ENCODE assay signal across 14 cellular contexts in genomic region chr20:41509801-41510200, GRCh38.
A peak's percentile ranks its signal among the peaks of the same experiment; 100 is the strongest.
DNase-seq lines count a peak whose midpoint lies in the region; ATAC-seq and TF ChIP-seq lines count a peak whose summit lies in the region.
"Had no signal": no experiment of that assay in that cellular context is flagged by ENCODE, and none has a peak within 500 bp of the region (broad histone marks: within the 10 kb centered on the region; RNA-seq: fewer than 3 reads in every experiment).

No MANE protein-coding gene starts in this region.

- peak; percentile 8 for DNase-seq in EL
- DNase-seq in astrocyte of the hippocampus (ENCODE audit: low read depth, low spot score), result peak; percentile 18
- peak; percentile 31 to 49 for DNase-seq in heart right ventricle
- no peak for DNase-seq in superior temporal gyrus (ENCODE audit: extremely low spot score)
- DNase-seq in activated gamma-delta T cell (lab: John Stamatoyannopoulos, UW), result no peak
- DNase-seq in kidney tubule cell (ENCODE audit: low spot score), result no peak
- no peak for DNase-seq in NCI-H446 treated with DMSO at 0.1 percent for 48 hours (lab: John Stamatoyannopoulos, UW)
- DNase-seq: activated T-cell treated with anti-CD3 and anti-CD28 coated beads, Interleukin-2, amount 50 U/mL, for 24 hours; naive B cell; SHP77; stimulated activated CD4-positive, alpha-beta T cell treated with anti-CD3 and anti-CD28 coated beads, Interleukin-1b, Interleukin-23, amount 100 ng/mL, for 48 hours; WERI-Rb-1 had no signal

- H3K36me3 ChIP-seq in heart right ventricle, result peaks cover 0 to 42% (median 3%) of the 10 kb centered on the region in 9 donors
- H3K36me3 ChIP-seq in parathyroid adenoma (ENCODE audit: control insufficient read depth, insufficient read depth, low read length), result no peaks in the 10 kb centered on the region

- H3K9ac ChIP-seq in parathyroid adenoma, result no peak overlapping the region
- H3K9ac ChIP-seq: BLaER1 treated with 17β-estradiol and CSF1 and Interleukin-3, amounts not matched to agents 10 nM and 100 nM had no signal

- H3K79me2 ChIP-seq in parathyroid adenoma, result peaks cover 49% of the 10 kb centered on the region

- no peak overlapping the region for H3K4me2 ChIP-seq in parathyroid adenoma (ENCODE audit: low read length)
- H3K4me2 ChIP-seq: BLaER1 treated with 17β-estradiol and CSF1 and Interleukin-3, amounts not matched to agents 10 nM and 100 nM had no signal

- ATAC-seq in heart right ventricle, result peak; percentile 48 to 87 (median 76)

- H3K4me1 ChIP-seq in heart right ventricle (peaks cover 5 to 74% (median 49%) of the 10 kb centered on the region in 9 donors), parathyroid adenoma (peaks cover 18% of the 10 kb centered on the region)
- H3K4me1 ChIP-seq: BLaER1 treated with 17β-estradiol and CSF1 and Interleukin-3, amounts not matched to agents 10 nM and 100 nM had no signal

- WGBS in heart right ventricle, 2 donors, result 35 to 36% methylated on average over 4 of the region's 4 CpGs

- H3K9me3 ChIP-seq in heart right ventricle (peaks cover 0 to 7% (median 0%) of the 10 kb centered on the region in 11 donors), parathyroid adenoma (ENCODE audit: control insufficient read depth, low read length) (no peaks in the 10 kb centered on the region)

- no peak overlapping the region for H2AFZ ChIP-seq in parathyroid adenoma

- peak overlapping the region in 9 of 10 donors; percentile 2 to 73 (median 54) for H3K27ac ChIP-seq in heart right ventricle
- peak overlapping the region; percentile 20 for H3K27ac ChIP-seq in parathyroid adenoma
- H3K27ac ChIP-seq: BLaER1 treated with 17β-estradiol and CSF1 and Interleukin-3, amounts not matched to agents 10 nM and 100 nM; WERI-Rb-1 had no signal

- H3K27me3 ChIP-seq in heart right ventricle, result no peaks in the 10 kb centered on the region
- no peaks in the 10 kb centered on the region for H3K27me3 ChIP-seq in parathyroid adenoma (ENCODE audit: control insufficient read depth, insufficient read depth, low read length)
- H3K27me3 ChIP-seq: BLaER1 treated with 17β-estradiol and CSF1 and Interleukin-3, amounts not matched to agents 10 nM and 100 nM had no signal

- no peak for TF ChIP-seq CTCF in heart right ventricle (IDR thresholded peaks at IDR 0.05)
- TF ChIP-seq CTCF in parathyroid adenoma (IDR thresholded peaks at IDR 0.05), result no peak

- H3K4me3 ChIP-seq in heart right ventricle (no peak overlapping the region), parathyroid adenoma (ENCODE audit: low read depth, low read length) (no peak overlapping the region)
- H3K4me3 ChIP-seq: BLaER1 treated with 17β-estradiol and CSF1 and Interleukin-3, amounts not matched to agents 10 nM and 100 nM had no signal

- intact Hi-C loops in heart right ventricle (cut with DNase I), result loop anchor here in 3 of 10 donors (5.0 to 10.0 kb wide), 3 partner anchors 105 to 185 kb away; partner anchors contain the start of gene CHD6 (in 3 of the 3)

Comparison
In these comparisons a context has a peak if more than half of its experiments do, and no peak if none do; other contexts are left out.
1. DNase-seq: peak in EL (single experiment), astrocyte of the hippocampus (single experiment) and heart right ventricle (2 of 2); none in superior temporal gyrus (single experiment), activated gamma-delta T cell (single experiment), kidney tubule cell (single experiment) and NCI-H446 treated with DMSO at 0.1 percent for 48 hours (single experiment).